ENCODE assay signal across 9 cellular contexts in genomic region chr2:158024288-158024898, GRCh38.
DNase-seq lines count a peak whose midpoint lies in the region; ATAC-seq and TF ChIP-seq lines count a peak whose summit lies in the region.
"Had no signal": no experiment of that assay in that cellular context is flagged by ENCODE, and none has a peak within 500 bp of the region (broad histone marks: within the 10 kb centered on the region; RNA-seq: fewer than 3 reads in every experiment).

No MANE protein-coding gene starts in this region.

- H3K27ac Mint-ChIP-seq in neural progenitor cell, result no peak overlapping the region

- WGBS in upper lobe of left lung, 2 donors, result 2 to 5% methylated on average over 4 of the region's 4 CpGs

- H3K4me2 ChIP-seq in neural progenitor cell, result no peak overlapping the region

- no peak overlapping the region for H2AFZ ChIP-seq in neural progenitor cell (replicated peaks)

- no peaks in the 10 kb centered on the region for H3K4me1 Mint-ChIP-seq in neural progenitor cell

- no peak for TF ChIP-seq POLR2A in erythroblast (IDR thresholded peaks at IDR 0.05; ENCODE audit: low read length)
- TF ChIP-seq POLR2A in upper lobe of left lung (IDR thresholded peaks at IDR 0.05), result no peak

- no peaks in the 10 kb centered on the region for H3K79me2 ChIP-seq in neural progenitor cell (ENCODE audit: low read depth)

- no peak overlapping the region for H3K27ac ChIP-seq in neural progenitor cell
- no peak overlapping the region for H3K27ac ChIP-seq in upper lobe of left lung
- H3K27ac ChIP-seq: skin epidermis had no signal

- no peak overlapping the region for H3K4me3 Mint-ChIP-seq in neural progenitor cell

- no peak overlapping the region for H3K9ac ChIP-seq in neural progenitor cell

- H3K4me3 ChIP-seq in neural progenitor cell, result no peak overlapping the region
- no peak overlapping the region for H3K4me3 ChIP-seq in upper lobe of left lung
- H3K4me3 ChIP-seq: skin epidermis had no signal

- H3K36me3 ChIP-seq in neural progenitor cell (no peaks in the 10 kb centered on the region), upper lobe of left lung (no peaks in the 10 kb centered on the region)

- TF ChIP-seq EP300 in upper lobe of left lung (IDR thresholded peaks at IDR 0.05), result no peak

- H3K27me3 Mint-ChIP-seq in neural progenitor cell (ENCODE audit: insufficient read depth, low read depth), result peaks cover 2% of the 10 kb centered on the region

- H3F3A ChIP-seq in neural progenitor cell (ENCODE audit: low read depth), result no peaks in the 10 kb centered on the region

- peak; percentile 89 for TF ChIP-seq CTCF in neural progenitor cell (IDR thresholded peaks at IDR 0.05)
- peak; percentile 60 to 83 (median 73) for TF ChIP-seq CTCF in upper lobe of left lung (IDR thresholded peaks at IDR 0.05)

- H3K4me1 ChIP-seq in neural progenitor cell (no peaks in the 10 kb centered on the region), upper lobe of left lung (no peaks in the 10 kb centered on the region)

- peak; percentile 76 for ATAC-seq in HG02870 (IDR thresholded peaks at IDR 0.05; ENCODE audit: unreplicated experiment)
- ATAC-seq in upper lobe of left lung (ENCODE audit: low FRiP score in 2 of 2), result peak in 1 of 2 donors; percentile 70

- H3K36me3 Mint-ChIP-seq in neural progenitor cell, result no peaks in the 10 kb centered on the region

- peak; percentile 31 for DNase-seq in SKM-1 treated with dmso at 0.1 percent for 144 hours (lab: John Stamatoyannopoulos, UW; ENCODE audit: unreplicated experiment)
- no peak for DNase-seq in SKM-1 (lab: John Stamatoyannopoulos, UW; ENCODE audit: unreplicated experiment)
- DNase-seq in NCI-H526 (lab: John Stamatoyannopoulos, UW), result peak; percentile 44 to 77
- peak; percentile 9 for DNase-seq in activated CD8-positive, alpha-beta memory T cell treated with anti-CD3 and anti-CD28 coated beads, Interleukin-2, amount 50 U/mL, for 1 hour (ENCODE audit: extremely low read depth)
- DNase-seq in erythroblast (lab: John Stamatoyannopoulos, UW), result peak; percentile 31 to 63
- peak; percentile 62 for DNase-seq in neural progenitor cell (ENCODE audit: low spot score)
- peak in 1 of 2 donors; percentile 50 for DNase-seq in upper lobe of left lung

- no peaks in the 10 kb centered on the region for H4K20me1 ChIP-seq in neural progenitor cell (ENCODE audit: low read depth)

- peaks cover 4% of the 10 kb centered on the region for H3K9me3 Mint-ChIP-seq in neural progenitor cell

- H3K9me3 ChIP-seq in neural progenitor cell (ENCODE audit: low read depth) (no peaks in the 10 kb centered on the region), upper lobe of left lung (no peaks in the 10 kb centered on the region)

- H3K27me3 ChIP-seq in neural progenitor cell (no peaks in the 10 kb centered on the region), upper lobe of left lung (no peaks in the 10 kb centered on the region)
